In the genomic region with DNA sequence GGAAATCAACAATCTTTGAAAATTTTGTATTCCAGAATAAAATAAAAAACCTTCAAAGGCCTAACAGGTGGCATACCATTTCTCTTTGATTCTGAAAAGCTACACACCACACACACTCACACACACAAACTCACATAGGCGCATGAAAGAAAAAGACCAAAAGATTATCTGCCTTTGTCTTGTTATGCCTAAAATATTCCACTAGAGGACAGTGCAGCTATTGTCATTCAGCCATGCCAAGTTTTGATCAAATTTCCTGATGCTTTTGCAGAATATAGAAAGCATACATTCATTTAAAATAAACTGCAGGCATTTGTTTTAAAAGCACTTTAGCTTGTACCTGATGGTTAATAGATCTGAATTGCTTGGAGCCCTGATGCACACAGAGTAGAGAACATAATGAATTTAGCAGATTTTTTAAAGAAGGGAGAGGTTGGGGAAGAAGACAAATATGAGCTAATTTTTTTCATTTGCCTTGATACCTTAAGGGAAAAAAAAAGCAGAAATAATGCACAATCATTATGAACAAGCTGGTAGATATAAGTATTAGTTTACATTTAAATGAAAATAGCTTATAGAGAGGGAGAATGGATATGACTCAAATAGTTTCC, we compare ENCODE assay signal across 8 cellular contexts.
DNase-seq lines count a peak whose midpoint lies in the region; ATAC-seq and TF ChIP-seq lines count a peak whose summit lies in the region.

No MANE protein-coding gene starts in this region.

- TF ChIP-seq POLR2A in suprapubic skin (IDR thresholded peaks at IDR 0.05) = no peak

- no peaks in the 10 kb centered on the region for H3K36me3 ChIP-seq in suprapubic skin

- 49% methylated on average over 1 of the region's 1 CpG for WGBS in suprapubic skin

- TF ChIP-seq CTCF in foreskin keratinocyte (conservative IDR thresholded peaks at IDR 0.05) (peak; percentile 95), suprapubic skin (IDR thresholded peaks at IDR 0.05) (peak; percentile 52 to 65)

- ATAC-seq in foreskin keratinocyte = peak; percentile 58
- no peak for ATAC-seq in HG03175 (IDR thresholded peaks at IDR 0.05; ENCODE audit: unreplicated experiment)

- DNase-seq in GM04504 (ENCODE audit: low read depth) (peak; percentile 3), HS-27A (ENCODE audit: low read depth) (peak; percentile 69), RKO (ENCODE audit: low spot score) (peak; percentile 46), foreskin keratinocyte (peak in 1 of 2 donors; percentile 39), suprapubic skin (ENCODE audit: low spot score in 2 of 2) (no peak)
- DNase-seq in effector CD4-positive, alpha-beta T cell = no peak
- no peak for DNase-seq in activated naive CD4-positive, alpha-beta T cell treated with anti-CD3 and anti-CD28 coated beads, Interleukin-2, amount 50 U/mL, for 16 hours

- H3K9me3 ChIP-seq in suprapubic skin = no peaks in the 10 kb centered on the region

- no peaks in the 10 kb centered on the region for H3K27me3 ChIP-seq in foreskin keratinocyte
- no peaks in the 10 kb centered on the region for H3K27me3 ChIP-seq in suprapubic skin

- H3K4me1 ChIP-seq in foreskin keratinocyte (no peaks in the 10 kb centered on the region), suprapubic skin (no peaks in the 10 kb centered on the region)

- no peak for TF ChIP-seq EP300 in suprapubic skin (IDR thresholded peaks at IDR 0.05)

- H3K4me3 ChIP-seq in suprapubic skin = no peak overlapping the region

- no peak overlapping the region for H3K27ac ChIP-seq in foreskin keratinocyte
- no peak overlapping the region for H3K27ac ChIP-seq in suprapubic skin

Comparison
In these comparisons a context has a peak if more than half of its experiments do, and no peak if none do; other contexts are left out.
1. DNase-seq: peak in GM04504 (single experiment), HS-27A (single experiment) and RKO (single experiment); none in suprapubic skin (0 of 2), effector CD4-positive, alpha-beta T cell (single experiment) and activated naive CD4-positive, alpha-beta T cell treated with anti-CD3 and anti-CD28 coated beads, Interleukin-2, amount 50 U/mL, for 16 hours (single experiment).